Comparison of ENCODE assay signal across 2 cellular contexts in the genomic region with DNA sequence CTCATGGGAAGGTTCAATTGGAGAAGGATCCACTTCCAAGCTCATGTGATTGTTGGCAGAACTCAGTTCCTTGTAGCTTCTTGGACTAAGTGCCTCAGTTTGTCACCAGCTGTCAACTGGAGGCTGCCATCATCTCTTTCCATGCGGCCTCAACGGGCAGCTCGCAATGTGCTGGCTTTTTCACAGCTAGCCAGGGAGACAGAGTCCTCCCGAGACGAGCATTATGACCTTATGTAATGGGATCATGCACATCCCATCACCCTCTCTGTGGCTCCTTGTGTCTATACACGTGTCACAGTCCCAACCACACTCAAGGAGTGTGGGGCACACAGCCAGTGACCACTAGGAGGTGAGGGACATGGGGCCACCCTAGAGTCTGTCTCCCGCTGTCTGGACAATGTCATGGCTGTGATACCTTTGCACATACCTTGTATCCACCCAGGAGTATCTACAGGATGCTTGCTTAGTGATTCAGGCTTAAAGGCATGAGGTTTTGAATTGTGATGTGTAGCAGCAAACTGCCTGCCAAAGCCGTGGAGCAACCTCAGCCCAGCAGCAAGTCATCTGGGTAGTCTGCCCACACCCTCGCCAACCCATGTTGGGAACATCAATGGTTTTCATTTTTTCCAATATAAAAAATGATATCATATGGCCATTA.
TF ChIP-seq lines count a peak whose summit lies in the region.

No MANE protein-coding gene starts in this region.

TF ChIP-seq in SK-N-SH, 30 proteins besides CTCF, POLR2A, EP300 and RAD21 (continued from another document):
- TF ChIP-seq ELF1 (IDR thresholded peaks at IDR 0.05) (no peak), MEF2A (IDR thresholded peaks at IDR 0.05; ENCODE audit: borderline replicate concordance, low read depth) (no peak)
- TF ChIP-seq, protein P1, sequence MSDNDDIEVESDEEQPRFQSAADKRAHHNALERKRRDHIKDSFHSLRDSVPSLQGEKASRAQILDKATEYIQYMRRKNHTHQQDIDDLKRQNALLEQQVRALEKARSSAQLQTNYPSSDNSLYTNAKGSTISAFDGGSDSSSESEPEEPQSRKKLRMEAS (IDR thresholded peaks at IDR 0.05; ENCODE audit: low read depth): no peak
- TF ChIP-seq, protein P2, sequence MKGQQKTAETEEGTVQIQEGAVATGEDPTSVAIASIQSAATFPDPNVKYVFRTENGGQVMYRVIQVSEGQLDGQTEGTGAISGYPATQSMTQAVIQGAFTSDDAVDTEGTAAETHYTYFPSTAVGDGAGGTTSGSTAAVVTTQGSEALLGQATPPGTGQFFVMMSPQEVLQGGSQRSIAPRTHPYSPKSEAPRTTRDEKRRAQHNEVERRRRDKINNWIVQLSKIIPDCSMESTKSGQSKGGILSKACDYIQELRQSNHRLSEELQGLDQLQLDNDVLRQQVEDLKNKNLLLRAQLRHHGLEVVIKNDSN (IDR thresholded peaks at IDR 0.05; ENCODE audit: borderline replicate concordance, low read depth): no peak

TF ChIP-seq in SK-N-SH treated with all-trans-retinoic acid at 6 μM for 48 hours, 23 proteins besides CTCF, POLR2A, EP300 and RAD21 (continued from another document):
- TF ChIP-seq, protein P3, sequence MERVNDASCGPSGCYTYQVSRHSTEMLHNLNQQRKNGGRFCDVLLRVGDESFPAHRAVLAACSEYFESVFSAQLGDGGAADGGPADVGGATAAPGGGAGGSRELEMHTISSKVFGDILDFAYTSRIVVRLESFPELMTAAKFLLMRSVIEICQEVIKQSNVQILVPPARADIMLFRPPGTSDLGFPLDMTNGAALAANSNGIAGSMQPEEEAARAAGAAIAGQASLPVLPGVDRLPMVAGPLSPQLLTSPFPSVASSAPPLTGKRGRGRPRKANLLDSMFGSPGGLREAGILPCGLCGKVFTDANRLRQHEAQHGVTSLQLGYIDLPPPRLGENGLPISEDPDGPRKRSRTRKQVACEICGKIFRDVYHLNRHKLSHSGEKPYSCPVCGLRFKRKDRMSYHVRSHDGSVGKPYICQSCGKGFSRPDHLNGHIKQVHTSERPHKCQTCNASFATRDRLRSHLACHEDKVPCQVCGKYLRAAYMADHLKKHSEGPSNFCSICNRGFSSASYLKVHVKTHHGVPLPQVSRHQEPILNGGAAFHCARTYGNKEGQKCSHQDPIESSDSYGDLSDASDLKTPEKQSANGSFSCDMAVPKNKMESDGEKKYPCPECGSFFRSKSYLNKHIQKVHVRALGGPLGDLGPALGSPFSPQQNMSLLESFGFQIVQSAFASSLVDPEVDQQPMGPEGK (CRISPR knock-in tag; IDR thresholded peaks at IDR 0.05; ENCODE audit: borderline replicate concordance): no peak
